ENCODE assay signal across 26 cellular contexts in genomic region chr12:64025174-64025958, GRCh38.
DNase-seq lines count a peak whose midpoint lies in the region; ATAC-seq and TF ChIP-seq lines count a peak whose summit lies in the region.
"Had no signal": no experiment of that assay in that cellular context is flagged by ENCODE, and none has a peak within 500 bp of the region (broad histone marks: within the 10 kb centered on the region; RNA-seq: fewer than 3 reads in every experiment).

No MANE protein-coding gene starts in this region.

- H3K27ac Mint-ChIP-seq in mesothelial cell of epicardium = peak overlapping the region; percentile 94
- H3K27ac Mint-ChIP-seq: activated CD8-positive, alpha-beta T cell treated with anti-CD3 and anti-CD28 coated beads, Interleukin-2, amount 10 ng/mL, durations not matched to agents 7 days and 5 days; activated naive CD4-positive, alpha-beta T cell treated with anti-CD3 and anti-CD28 coated beads, Interleukin-2, amount 50 U/mL, for 24 hours; natural killer cell; stimulated activated naive B cell treated with anti-CD40 and anti-IgM and Interleukin-4, amounts not matched to agents 10 μg/mL and 1 μg/mL and 100 μg/mL, for 72 hours; T-helper 2 cell treated with Interferon-gamma antibody and Interleukin-4, amounts not matched to agents 5 μg/mL and 100 μg/mL, for 36 hours had no signal

- no peak overlapping the region for H3K4me3 ChIP-seq in adipocyte (ENCODE audit: low read length)
- H3K4me3 ChIP-seq: breast epithelium, lower lobe of right lung, mucosa of descending colon, suprapubic skin, upper lobe of right lung had no signal

- peaks cover 4% of the 10 kb centered on the region for H3K9me3 Mint-ChIP-seq in mesothelial cell of epicardium
- H3K9me3 Mint-ChIP-seq: activated naive CD4-positive, alpha-beta T cell treated with anti-CD3 and anti-CD28 coated beads, Interleukin-2, amount 50 U/mL, for 24 hours; natural killer cell; stimulated activated naive B cell treated with anti-CD40 and anti-IgM and Interleukin-4, amounts not matched to agents 10 μg/mL and 1 μg/mL and 100 μg/mL, for 72 hours; T-helper 2 cell treated with Interferon-gamma antibody and Interleukin-4, amounts not matched to agents 5 μg/mL and 100 μg/mL, for 36 hours had no signal

- H3K27me3 ChIP-seq in adipocyte (replicated peaks; ENCODE audit: control insufficient read depth, insufficient read depth, low read length) = no peaks in the 10 kb centered on the region
- H3K27me3 ChIP-seq: breast epithelium, suprapubic skin, upper lobe of right lung had no signal

- H3K36me3 ChIP-seq in adipocyte (ENCODE audit: control insufficient read depth, insufficient read depth, low read length, severe bottlenecking) = peaks cover 6% of the 10 kb centered on the region
- H3K36me3 ChIP-seq: breast epithelium, lower lobe of right lung, suprapubic skin, upper lobe of right lung had no signal

- no peaks in the 10 kb centered on the region for H3K27me3 Mint-ChIP-seq in mesothelial cell of epicardium (ENCODE audit: low read depth)

- no peak for TF ChIP-seq CTCF in mesothelial cell of epicardium (IDR thresholded peaks at IDR 0.05; ENCODE audit: unreplicated experiment)

- DNase-seq in EH (ENCODE audit: low read depth) (peak; percentile 85), adipocyte (ENCODE audit: low read depth) (peak; percentile 69), mesothelial cell of epicardium (ENCODE audit: low spot score in 2 of 2, unreplicated experiment in 2 of 2) (no peak), LoVo (ENCODE audit: low spot score) (no peak), GM19238 (ENCODE audit: insufficient read length, low spot score) (no peak)
- DNase-seq: activated CD8-positive, alpha-beta T cell treated with anti-CD3 and anti-CD28 coated beads, Interleukin-2, amount 10 ng/mL, durations not matched to agents 7 days and 5 days; Calu3; DMS79; hippocampal formation; lower lobe of right lung; mucosa of descending colon; natural killer cell; NCI-H1417 treated with DMSO at 0.1 percent for 48 hours; NCI-H345; NCI-H69; SHP77; stimulated activated naive B cell treated with anti-CD40 and anti-IgM and Interleukin-4, amounts not matched to agents 10 μg/mL and 1 μg/mL and 100 μg/mL, for 72 hours; upper lobe of right lung had no signal

- peaks cover 4% of the 10 kb centered on the region for H3K36me3 Mint-ChIP-seq in mesothelial cell of epicardium
- H3K36me3 Mint-ChIP-seq: activated naive CD4-positive, alpha-beta T cell treated with anti-CD3 and anti-CD28 coated beads, Interleukin-2, amount 50 U/mL, for 24 hours; natural killer cell; stimulated activated naive B cell treated with anti-CD40 and anti-IgM and Interleukin-4, amounts not matched to agents 10 μg/mL and 1 μg/mL and 100 μg/mL, for 72 hours had no signal

- H3K4me1 Mint-ChIP-seq in mesothelial cell of epicardium = peaks cover 20% of the 10 kb centered on the region
- H3K4me1 Mint-ChIP-seq: activated naive CD4-positive, alpha-beta T cell treated with anti-CD3 and anti-CD28 coated beads, Interleukin-2, amount 50 U/mL, for 24 hours; natural killer cell; stimulated activated naive B cell treated with anti-CD40 and anti-IgM and Interleukin-4, amounts not matched to agents 10 μg/mL and 1 μg/mL and 100 μg/mL, for 72 hours had no signal

- ATAC-seq in HG02885 (IDR thresholded peaks at IDR 0.05; ENCODE audit: poor library complexity, unreplicated experiment) (peak; percentile 68), HG03439 (IDR thresholded peaks at IDR 0.05; ENCODE audit: unreplicated experiment) (no peak), GM21737 (IDR thresholded peaks at IDR 0.05; ENCODE audit: unreplicated experiment) (no peak)
- ATAC-seq: activated CD8-positive, alpha-beta T cell treated with anti-CD3 and anti-CD28 coated beads, Interleukin-2, amount 10 ng/mL, durations not matched to agents 7 days and 5 days; lower lobe of right lung; mucosa of descending colon; natural killer cell; Panc1; stimulated activated naive B cell treated with anti-CD40 and anti-IgM and Interleukin-4, amounts not matched to agents 10 μg/mL and 1 μg/mL and 100 μg/mL, for 72 hours; upper lobe of right lung had no signal

- H3K4me3 Mint-ChIP-seq in mesothelial cell of epicardium = no peak overlapping the region
- H3K4me3 Mint-ChIP-seq: activated CD8-positive, alpha-beta T cell treated with anti-CD3 and anti-CD28 coated beads, Interleukin-2, amount 10 ng/mL, durations not matched to agents 7 days and 5 days; activated naive CD4-positive, alpha-beta T cell treated with anti-CD3 and anti-CD28 coated beads, Interleukin-2, amount 50 U/mL, for 24 hours; natural killer cell; stimulated activated naive B cell treated with anti-CD40 and anti-IgM and Interleukin-4, amounts not matched to agents 10 μg/mL and 1 μg/mL and 100 μg/mL, for 72 hours; T-helper 2 cell treated with Interferon-gamma antibody and Interleukin-4, amounts not matched to agents 5 μg/mL and 100 μg/mL, for 36 hours had no signal

- no peaks in the 10 kb centered on the region for H3K9me3 ChIP-seq in adipocyte (ENCODE audit: control insufficient read depth, low read length)
- H3K9me3 ChIP-seq: breast epithelium, lower lobe of right lung, mucosa of descending colon, suprapubic skin, upper lobe of right lung had no signal

- H3K4me1 ChIP-seq in adipocyte (ENCODE audit: control insufficient read depth, insufficient read depth, low read length) = peaks cover 39% of the 10 kb centered on the region
- H3K4me1 ChIP-seq: breast epithelium, lower lobe of right lung, suprapubic skin, upper lobe of right lung had no signal

- H3K9ac ChIP-seq in adipocyte (ENCODE audit: low read length) = no peak overlapping the region

Comparison
In these comparisons a context has a peak if more than half of its experiments do, and no peak if none do; other contexts are left out.
1. DNase-seq: peak in EH (single experiment) and adipocyte (single experiment); none in mesothelial cell of epicardium (0 of 2), LoVo (single experiment) and GM19238 (single experiment).